Comparison of ENCODE assay signal across 8 cellular contexts in genomic region chr13:98575876-98576214, GRCh38. TPM values are rescaled to one million over a fixed set of nuclear protein-coding genes. Genes with fewer than 3 reads are reported as not detected.
DNase-seq lines count a peak whose midpoint lies in the region; ATAC-seq and TF ChIP-seq lines count a peak whose summit lies in the region.

No MANE protein-coding gene starts in this region.

- peak overlapping the region; percentile 82 for H3K4me3 ChIP-seq in HUES6 (ENCODE audit: low read depth, low read length)
- peak overlapping the region; percentile 95 to 99 (median 98) for H3K4me3 ChIP-seq in breast epithelium
- H3K4me3 ChIP-seq in mucosa of descending colon, result peak overlapping the region; percentile 94

- TF ChIP-seq CTCF in breast epithelium (IDR thresholded peaks at IDR 0.05) (no peak), mucosa of descending colon (IDR thresholded peaks at IDR 0.05) (no peak)

- no peak for TF ChIP-seq POLR2A in breast epithelium (IDR thresholded peaks at IDR 0.05)

- H3K9ac ChIP-seq in HUES6 (ENCODE audit: low read length), result peak overlapping the region; percentile 87

- no peaks in the 10 kb centered on the region for H3K9me3 ChIP-seq in HUES6 (ENCODE audit: control insufficient read depth, insufficient read depth, low read depth, low read length)
- H3K9me3 ChIP-seq in breast epithelium, result no peaks in the 10 kb centered on the region
- H3K9me3 ChIP-seq in mucosa of descending colon, result no peaks in the 10 kb centered on the region

- H3K36me3 ChIP-seq in HUES6 (ENCODE audit: control insufficient read depth, insufficient read depth, low read length), result no peaks in the 10 kb centered on the region
- no peaks in the 10 kb centered on the region for H3K36me3 ChIP-seq in breast epithelium
- no peaks in the 10 kb centered on the region for H3K36me3 ChIP-seq in mucosa of descending colon (ENCODE audit: low read depth)

- intact Hi-C loops in breast epithelium (cut with DNase I; ENCODE audit: low total_unique reads) (loop anchor here (10.0 kb wide), 2 partner anchors 71 to 131 kb away; no protein-coding TSS in a partner anchor), mucosa of descending colon (cut with DNase I, micrococcal nuclease) (loop anchor here in 1 of 2 donors (10.0 kb wide), 1 partner anchor 131 kb away; no protein-coding TSS in a partner anchor)

- peak overlapping the region; percentile 90; the same call in 1 of the 2 replicates for H3K27ac ChIP-seq in HUES6 (ENCODE audit: low read depth, low read length)
- H3K27ac ChIP-seq in breast epithelium, result peak overlapping the region; percentile 96 to 100

- ATAC-seq in mucosa of descending colon (no peak), HG03354 (IDR thresholded peaks at IDR 0.05; ENCODE audit: poor library complexity, severe bottlenecking, unreplicated experiment) (no peak)

- DNase-seq in A172 (ENCODE audit: low spot score) (peak; percentile 11), breast epithelium (ENCODE audit: low spot score in 2 of 2) (no peak), mucosa of descending colon (no peak), COR-L47 (lab: John Stamatoyannopoulos, UW) (no peak), NCI-H2107 (lab: John Stamatoyannopoulos, UW) (no peak), SKM-1 (lab: John Stamatoyannopoulos, UW; ENCODE audit: unreplicated experiment) (no peak)

- H3K4me1 ChIP-seq in HUES6 (ENCODE audit: control insufficient read depth, insufficient read depth, low read length) (peaks cover 42% of the 10 kb centered on the region), breast epithelium (peaks cover 8 to 10% of the 10 kb centered on the region in 2 donors), mucosa of descending colon (ENCODE audit: low read depth) (peaks cover 47% of the 10 kb centered on the region)

- H3K27me3 ChIP-seq in HUES6 (ENCODE audit: control insufficient read depth, insufficient read depth, low read length), result no peaks in the 10 kb centered on the region
- no peaks in the 10 kb centered on the region for H3K27me3 ChIP-seq in breast epithelium

RNA-seq across cellular contexts. Expression of gene STK24, which starts 1.1 kb away (rescaled TPM):
- 105 and 121 TPM in 2 replicates for total RNA-seq in A172 (2014; rRNA removed; shearing (Covaris generic))
- total RNA-seq in breast epithelium (100 to 1,000 TPM in 1 of 3 donors, 10 to 100 TPM in 2; 61.3 to 149 (median 71.9) TPM), mucosa of descending colon (100 to 1,000 TPM; 190 to 210 (median 204) TPM)
